Comparison of ENCODE assay signal across 1 cellular context in the genomic region with DNA sequence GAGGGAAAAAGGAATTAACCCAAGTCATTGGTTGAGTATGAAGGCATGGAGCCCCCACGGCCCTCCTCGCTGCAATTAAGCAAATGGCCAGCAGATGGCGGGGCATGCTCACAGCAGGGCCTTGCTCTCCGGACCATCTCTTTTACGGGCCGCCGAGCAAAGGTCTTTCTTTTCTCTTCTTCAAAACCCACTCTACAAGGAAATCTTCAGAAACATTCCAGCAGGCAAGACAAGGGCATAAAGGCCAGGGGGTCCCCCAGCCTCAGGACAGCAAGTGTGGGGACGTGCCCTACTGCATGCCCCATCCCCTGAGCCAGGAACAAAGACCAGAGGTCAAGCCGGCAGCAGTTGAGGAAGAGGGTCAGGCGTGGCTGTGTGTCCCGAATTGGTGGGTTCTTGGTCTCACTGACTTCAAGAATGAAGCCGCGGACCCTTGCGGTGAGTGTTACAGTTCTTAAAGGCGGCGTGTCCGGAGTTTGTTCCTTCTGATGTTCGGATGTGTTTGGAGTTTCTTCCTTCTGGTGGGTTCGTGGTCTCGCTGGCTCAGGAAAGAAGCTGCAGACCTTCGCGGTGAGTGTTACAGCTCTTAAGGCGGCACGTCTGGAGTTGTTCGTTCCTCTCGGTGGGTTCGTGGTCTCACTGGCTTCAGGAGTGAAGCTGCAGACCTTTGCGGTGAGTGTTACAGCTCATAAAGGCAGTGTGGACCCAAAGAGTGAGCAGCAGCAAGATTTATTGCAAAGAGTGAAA.
TF ChIP-seq lines count a peak whose summit lies in the region.

No MANE protein-coding gene starts in this region.

TF ChIP-seq in HepG2, 621 proteins besides CTCF, POLR2A, EP300 and RAD21 (continued from another document):
- TF ChIP-seq, protein P1, sequence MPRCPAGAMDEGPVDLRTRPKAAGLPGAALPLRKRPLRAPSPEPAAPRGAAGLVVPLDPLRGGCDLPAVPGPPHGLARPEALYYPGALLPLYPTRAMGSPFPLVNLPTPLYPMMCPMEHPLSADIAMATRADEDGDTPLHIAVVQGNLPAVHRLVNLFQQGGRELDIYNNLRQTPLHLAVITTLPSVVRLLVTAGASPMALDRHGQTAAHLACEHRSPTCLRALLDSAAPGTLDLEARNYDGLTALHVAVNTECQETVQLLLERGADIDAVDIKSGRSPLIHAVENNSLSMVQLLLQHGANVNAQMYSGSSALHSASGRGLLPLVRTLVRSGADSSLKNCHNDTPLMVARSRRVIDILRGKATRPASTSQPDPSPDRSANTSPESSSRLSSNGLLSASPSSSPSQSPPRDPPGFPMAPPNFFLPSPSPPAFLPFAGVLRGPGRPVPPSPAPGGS (CRISPR knock-in tag; IDR thresholded peaks at IDR 0.05) = peak; percentile 50; the same call in 1 of the 2 replicates
- TF ChIP-seq ZNF598 (CRISPR knock-in tag; IDR thresholded peaks at IDR 0.05; ENCODE audit: borderline replicate concordance) (peak; percentile 55; the same call in 1 of the 2 replicates), SP4 (CRISPR knock-in tag; IDR thresholded peaks at IDR 0.05) (0 out of 2 replicates have a peak, but pooled peaks have one; percentile 29), ZNF331 (CRISPR knock-in tag; IDR thresholded peaks at IDR 0.05) (0 out of 2 replicates have a peak, but pooled peaks have one; percentile 48), ZNF274 (CRISPR knock-in tag; IDR thresholded peaks at IDR 0.05) (peak; percentile 46; the same call in 1 of the 2 replicates), ZNF468 (CRISPR knock-in tag; IDR thresholded peaks at IDR 0.05) (peak; percentile 38; the same call in 1 of the 2 replicates), XRCC5 (optimal IDR thresholded peaks at IDR 0.05; ENCODE audit: low read length) (peak; percentile 79), ZNF792 (CRISPR knock-in tag; IDR thresholded peaks at IDR 0.05) (0 out of 2 replicates have a peak, but pooled peaks have one; percentile 32), ZBTB38 (CRISPR knock-in tag; IDR thresholded peaks at IDR 0.05) (peak; percentile 48; the same call in 1 of the 2 replicates), MXI1 (IDR thresholded peaks at IDR 0.05; ENCODE audit: borderline replicate concordance, low read depth, low read length) (0 out of 3 replicates have a peak, but pooled peaks have one; percentile 13), ASH2L (IDR thresholded peaks at IDR 0.05; ENCODE audit: insufficient read length, low read depth, low read length) (peak; percentile 38), PTBP1 (IDR thresholded peaks at IDR 0.05; ENCODE audit: low read depth, low read length, poor library complexity, severe bottlenecking) (peak; percentile 47), GABPB1 (CRISPR knock-in tag; IDR thresholded peaks at IDR 0.05) (0 out of 2 replicates have a peak, but pooled peaks have one; percentile 10), PPARG (CRISPR knock-in tag; conservative IDR thresholded peaks at IDR 0.05) (0 out of 2 replicates have a peak, but pooled peaks have one; percentile 27), ZNF501 (CRISPR knock-in tag; IDR thresholded peaks at IDR 0.05) (peak; percentile 91), ZNF143 (CRISPR knock-in tag; IDR thresholded peaks at IDR 0.05) (0 out of 2 replicates have a peak, but pooled peaks have one; percentile 35)
- TF ChIP-seq, protein P2, sequence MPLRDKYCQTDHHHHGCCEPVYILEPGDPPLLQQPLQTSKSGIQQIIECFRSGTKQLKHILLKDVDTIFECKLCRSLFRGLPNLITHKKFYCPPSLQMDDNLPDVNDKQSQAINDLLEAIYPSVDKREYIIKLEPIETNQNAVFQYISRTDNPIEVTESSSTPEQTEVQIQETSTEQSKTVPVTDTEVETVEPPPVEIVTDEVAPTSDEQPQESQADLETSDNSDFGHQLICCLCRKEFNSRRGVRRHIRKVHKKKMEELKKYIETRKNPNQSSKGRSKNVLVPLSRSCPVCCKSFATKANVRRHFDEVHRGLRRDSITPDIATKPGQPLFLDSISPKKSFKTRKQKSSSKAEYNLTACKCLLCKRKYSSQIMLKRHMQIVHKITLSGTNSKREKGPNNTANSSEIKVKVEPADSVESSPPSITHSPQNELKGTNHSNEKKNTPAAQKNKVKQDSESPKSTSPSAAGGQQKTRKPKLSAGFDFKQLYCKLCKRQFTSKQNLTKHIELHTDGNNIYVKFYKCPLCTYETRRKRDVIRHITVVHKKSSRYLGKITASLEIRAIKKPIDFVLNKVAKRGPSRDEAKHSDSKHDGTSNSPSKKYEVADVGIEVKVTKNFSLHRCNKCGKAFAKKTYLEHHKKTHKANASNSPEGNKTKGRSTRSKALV (CRISPR knock-in tag; IDR thresholded peaks at IDR 0.05) = 0 out of 2 replicates have a peak, but pooled peaks have one; percentile 58
- TF ChIP-seq, protein P3, sequence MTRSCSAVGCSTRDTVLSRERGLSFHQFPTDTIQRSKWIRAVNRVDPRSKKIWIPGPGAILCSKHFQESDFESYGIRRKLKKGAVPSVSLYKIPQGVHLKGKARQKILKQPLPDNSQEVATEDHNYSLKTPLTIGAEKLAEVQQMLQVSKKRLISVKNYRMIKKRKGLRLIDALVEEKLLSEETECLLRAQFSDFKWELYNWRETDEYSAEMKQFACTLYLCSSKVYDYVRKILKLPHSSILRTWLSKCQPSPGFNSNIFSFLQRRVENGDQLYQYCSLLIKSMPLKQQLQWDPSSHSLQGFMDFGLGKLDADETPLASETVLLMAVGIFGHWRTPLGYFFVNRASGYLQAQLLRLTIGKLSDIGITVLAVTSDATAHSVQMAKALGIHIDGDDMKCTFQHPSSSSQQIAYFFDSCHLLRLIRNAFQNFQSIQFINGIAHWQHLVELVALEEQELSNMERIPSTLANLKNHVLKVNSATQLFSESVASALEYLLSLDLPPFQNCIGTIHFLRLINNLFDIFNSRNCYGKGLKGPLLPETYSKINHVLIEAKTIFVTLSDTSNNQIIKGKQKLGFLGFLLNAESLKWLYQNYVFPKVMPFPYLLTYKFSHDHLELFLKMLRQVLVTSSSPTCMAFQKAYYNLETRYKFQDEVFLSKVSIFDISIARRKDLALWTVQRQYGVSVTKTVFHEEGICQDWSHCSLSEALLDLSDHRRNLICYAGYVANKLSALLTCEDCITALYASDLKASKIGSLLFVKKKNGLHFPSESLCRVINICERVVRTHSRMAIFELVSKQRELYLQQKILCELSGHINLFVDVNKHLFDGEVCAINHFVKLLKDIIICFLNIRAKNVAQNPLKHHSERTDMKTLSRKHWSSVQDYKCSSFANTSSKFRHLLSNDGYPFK (CRISPR knock-in tag; IDR thresholded peaks at IDR 0.05; ENCODE audit: borderline replicate concordance) = peak; percentile 56; the same call in 1 of the 2 replicates
- TF ChIP-seq, protein P4, sequence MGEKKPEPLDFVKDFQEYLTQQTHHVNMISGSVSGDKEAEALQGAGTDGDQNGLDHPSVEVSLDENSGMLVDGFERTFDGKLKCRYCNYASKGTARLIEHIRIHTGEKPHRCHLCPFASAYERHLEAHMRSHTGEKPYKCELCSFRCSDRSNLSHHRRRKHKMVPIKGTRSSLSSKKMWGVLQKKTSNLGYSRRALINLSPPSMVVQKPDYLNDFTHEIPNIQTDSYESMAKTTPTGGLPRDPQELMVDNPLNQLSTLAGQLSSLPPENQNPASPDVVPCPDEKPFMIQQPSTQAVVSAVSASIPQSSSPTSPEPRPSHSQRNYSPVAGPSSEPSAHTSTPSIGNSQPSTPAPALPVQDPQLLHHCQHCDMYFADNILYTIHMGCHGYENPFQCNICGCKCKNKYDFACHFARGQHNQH (CRISPR knock-in tag; IDR thresholded peaks at IDR 0.05) = peak; percentile 43; the same call in 1 of the 2 replicates
- TF ChIP-seq, protein P5, sequence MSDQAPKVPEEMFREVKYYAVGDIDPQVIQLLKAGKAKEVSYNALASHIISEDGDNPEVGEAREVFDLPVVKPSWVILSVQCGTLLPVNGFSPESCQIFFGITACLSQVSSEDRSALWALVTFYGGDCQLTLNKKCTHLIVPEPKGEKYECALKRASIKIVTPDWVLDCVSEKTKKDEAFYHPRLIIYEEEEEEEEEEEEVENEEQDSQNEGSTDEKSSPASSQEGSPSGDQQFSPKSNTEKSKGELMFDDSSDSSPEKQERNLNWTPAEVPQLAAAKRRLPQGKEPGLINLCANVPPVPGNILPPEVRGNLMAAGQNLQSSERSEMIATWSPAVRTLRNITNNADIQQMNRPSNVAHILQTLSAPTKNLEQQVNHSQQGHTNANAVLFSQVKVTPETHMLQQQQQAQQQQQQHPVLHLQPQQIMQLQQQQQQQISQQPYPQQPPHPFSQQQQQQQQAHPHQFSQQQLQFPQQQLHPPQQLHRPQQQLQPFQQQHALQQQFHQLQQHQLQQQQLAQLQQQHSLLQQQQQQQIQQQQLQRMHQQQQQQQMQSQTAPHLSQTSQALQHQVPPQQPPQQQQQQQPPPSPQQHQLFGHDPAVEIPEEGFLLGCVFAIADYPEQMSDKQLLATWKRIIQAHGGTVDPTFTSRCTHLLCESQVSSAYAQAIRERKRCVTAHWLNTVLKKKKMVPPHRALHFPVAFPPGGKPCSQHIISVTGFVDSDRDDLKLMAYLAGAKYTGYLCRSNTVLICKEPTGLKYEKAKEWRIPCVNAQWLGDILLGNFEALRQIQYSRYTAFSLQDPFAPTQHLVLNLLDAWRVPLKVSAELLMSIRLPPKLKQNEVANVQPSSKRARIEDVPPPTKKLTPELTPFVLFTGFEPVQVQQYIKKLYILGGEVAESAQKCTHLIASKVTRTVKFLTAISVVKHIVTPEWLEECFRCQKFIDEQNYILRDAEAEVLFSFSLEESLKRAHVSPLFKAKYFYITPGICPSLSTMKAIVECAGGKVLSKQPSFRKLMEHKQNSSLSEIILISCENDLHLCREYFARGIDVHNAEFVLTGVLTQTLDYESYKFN (CRISPR knock-in tag; conservative IDR thresholded peaks at IDR 0.05) = peak; percentile 40; the same call in 1 of the 2 replicates
